8 cellular contexts compared by ENCODE assay signal in genomic region chr14:20461230-20462141, GRCh38. TPM values are rescaled to one million over a fixed set of nuclear protein-coding genes. Genes with fewer than 3 reads are reported as not detected.
DNase-seq lines count a peak whose midpoint lies in the region; ATAC-seq and TF ChIP-seq lines count a peak whose summit lies in the region.

Gene PIP4P1 (minus strand): TSS chr14:20461434. CDS start chr14:20461325, 109 bp downstream.

- H3K27ac Mint-ChIP-seq in CD14-positive monocyte: peak within 1 kb of the TSS; percentile 92 to 98 (median 97)

- H3K4me3 Mint-ChIP-seq in CD14-positive monocyte: peak within 1 kb of the TSS; percentile 93 to 96

- H3K4me1 Mint-ChIP-seq in CD14-positive monocyte: peaks cover 13% of the 10 kb centered on the region

- peaks cover 19 to 45% of the 10 kb centered on the region in 2 donors for H3K4me1 ChIP-seq in left lung

- DNase-seq in CD14-positive monocyte (ENCODE audit: low spot score) (peak; percentile 100), NCI-H82 (lab: John Stamatoyannopoulos, UW) (peak; percentile 99), dermis blood vessel endothelial cell (peak; percentile 100), left lung (peak; percentile 99 to 100)
- peak; percentile 96 to 98 for DNase-seq in activated CD4-positive, alpha-beta T cell treated with anti-CD3 and anti-CD28 coated beads, Interleukin-2, amount 50 U/mL, for 48 hours
- DNase-seq in stimulated activated CD4-positive, alpha-beta T cell treated with anti-CD3 and anti-CD28 coated beads, Interleukin-2, amount 100 ng/mL, for 48 hours: peak; percentile 94 to 95

- H3K27ac ChIP-seq in left lung: peak within 1 kb of the TSS; percentile 88 to 89

- H3K27me3 ChIP-seq in left lung: no peaks in the 10 kb centered on the region

- H3K4me3 ChIP-seq in left lung: peak within 1 kb of the TSS; percentile 85 to 88

- no peak for TF ChIP-seq CTCF in CD14-positive monocyte (IDR thresholded peaks at IDR 0.05)
- no peak for TF ChIP-seq CTCF in left lung (IDR thresholded peaks at IDR 0.05)

- peaks cover 0 to 2% (median 0%) of the 10 kb centered on the region in 7 donors for H3K9me3 Mint-ChIP-seq in CD14-positive monocyte

- H3K9me3 ChIP-seq in left lung: no peaks in the 10 kb centered on the region

- H3K36me3 ChIP-seq in left lung: peaks cover 0 to 32% of the 10 kb centered on the region in 2 donors

- peaks cover 33 to 38% of the 10 kb centered on the region in 2 donors for H3K36me3 Mint-ChIP-seq in CD14-positive monocyte

- ATAC-seq in GM19397 (IDR thresholded peaks at IDR 0.05; ENCODE audit: unreplicated experiment) (peak; percentile 96), HG03571 (IDR thresholded peaks at IDR 0.05; ENCODE audit: unreplicated experiment) (peak; percentile 93), left lung (peak; percentile 96)

- H3K27me3 Mint-ChIP-seq in CD14-positive monocyte (ENCODE audit: low read depth in 3 of 3): peaks cover 1 to 5% (median 1%) of the 10 kb centered on the region in 3 donors

- intact Hi-C loops in CD14-positive monocyte (cut with micrococcal nuclease): loop anchor here (10.0 kb wide), 2 partner anchors 47 to 643 kb away; partner anchors contain the start of genes TEP1 (in 1 of the 2) and TMEM253 (in 1 of the 2)
- intact Hi-C loops in left lung (cut with DNase I): no loop called here

RNA-seq across cellular contexts. Expression of gene PIP4P1, which starts in this region (rescaled TPM):
- 10 to 100 TPM; 19.4 to 21.2 TPM for polyA plus RNA-seq in CD14-positive monocyte
- 16.9 and 26.9 TPM in 2 replicates for total RNA-seq in dermis blood vessel endothelial cell
- total RNA-seq in left lung: 10 to 100 TPM; 24.9 to 40.3 TPM

Comparison
In these comparisons a context has a peak if more than half of its experiments do, and no peak if none do; other contexts are left out.
1. Peak in every context shown above with its lines: DNase-seq, ATAC-seq, H3K4me3 ChIP-seq and H3K27ac ChIP-seq.
2. intact Hi-C loops: an anchor here in CD14-positive monocyte (10.0 kb wide); none called in left lung.